In genomic region chr6:88963139-88964090, GRCh38 we compare ENCODE assay signal across 1 cellular context.
TF ChIP-seq lines count a peak whose summit lies in the region.

Gene RNGTT (minus strand): TSS chr6:88963618. CDS start chr6:88963409, 209 bp downstream.

TF ChIP-seq in HepG2, 621 proteins besides CTCF, POLR2A, EP300 and RAD21 (continued from another document and continues in another):
- TF ChIP-seq, protein P1, sequence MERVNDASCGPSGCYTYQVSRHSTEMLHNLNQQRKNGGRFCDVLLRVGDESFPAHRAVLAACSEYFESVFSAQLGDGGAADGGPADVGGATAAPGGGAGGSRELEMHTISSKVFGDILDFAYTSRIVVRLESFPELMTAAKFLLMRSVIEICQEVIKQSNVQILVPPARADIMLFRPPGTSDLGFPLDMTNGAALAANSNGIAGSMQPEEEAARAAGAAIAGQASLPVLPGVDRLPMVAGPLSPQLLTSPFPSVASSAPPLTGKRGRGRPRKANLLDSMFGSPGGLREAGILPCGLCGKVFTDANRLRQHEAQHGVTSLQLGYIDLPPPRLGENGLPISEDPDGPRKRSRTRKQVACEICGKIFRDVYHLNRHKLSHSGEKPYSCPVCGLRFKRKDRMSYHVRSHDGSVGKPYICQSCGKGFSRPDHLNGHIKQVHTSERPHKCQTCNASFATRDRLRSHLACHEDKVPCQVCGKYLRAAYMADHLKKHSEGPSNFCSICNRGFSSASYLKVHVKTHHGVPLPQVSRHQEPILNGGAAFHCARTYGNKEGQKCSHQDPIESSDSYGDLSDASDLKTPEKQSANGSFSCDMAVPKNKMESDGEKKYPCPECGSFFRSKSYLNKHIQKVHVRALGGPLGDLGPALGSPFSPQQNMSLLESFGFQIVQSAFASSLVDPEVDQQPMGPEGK (CRISPR knock-in tag; IDR thresholded peaks at IDR 0.05): 0 out of 2 replicates have a peak, but pooled peaks have one; percentile 15
- TF ChIP-seq, protein P2, sequence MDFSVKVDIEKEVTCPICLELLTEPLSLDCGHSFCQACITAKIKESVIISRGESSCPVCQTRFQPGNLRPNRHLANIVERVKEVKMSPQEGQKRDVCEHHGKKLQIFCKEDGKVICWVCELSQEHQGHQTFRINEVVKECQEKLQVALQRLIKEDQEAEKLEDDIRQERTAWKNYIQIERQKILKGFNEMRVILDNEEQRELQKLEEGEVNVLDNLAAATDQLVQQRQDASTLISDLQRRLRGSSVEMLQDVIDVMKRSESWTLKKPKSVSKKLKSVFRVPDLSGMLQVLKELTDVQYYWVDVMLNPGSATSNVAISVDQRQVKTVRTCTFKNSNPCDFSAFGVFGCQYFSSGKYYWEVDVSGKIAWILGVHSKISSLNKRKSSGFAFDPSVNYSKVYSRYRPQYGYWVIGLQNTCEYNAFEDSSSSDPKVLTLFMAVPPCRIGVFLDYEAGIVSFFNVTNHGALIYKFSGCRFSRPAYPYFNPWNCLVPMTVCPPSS (IDR thresholded peaks at IDR 0.05): no peak
- peak; percentile 71; the same call in 1 of the 2 replicates for TF ChIP-seq ZNF563 (CRISPR knock-in tag; IDR thresholded peaks at IDR 0.05)
- TF ChIP-seq ZNF33A (CRISPR knock-in tag; IDR thresholded peaks at IDR 0.05; ENCODE audit: borderline replicate concordance): 0 out of 2 replicates have a peak, but pooled peaks have one; percentile 1
- no peak for TF ChIP-seq MAFG (CRISPR knock-in tag; IDR thresholded peaks at IDR 0.05)
- no peak for TF ChIP-seq SAFB2 (CRISPR knock-in tag; IDR thresholded peaks at IDR 0.05; ENCODE audit: borderline replicate concordance, low read depth)
- TF ChIP-seq, protein P3, sequence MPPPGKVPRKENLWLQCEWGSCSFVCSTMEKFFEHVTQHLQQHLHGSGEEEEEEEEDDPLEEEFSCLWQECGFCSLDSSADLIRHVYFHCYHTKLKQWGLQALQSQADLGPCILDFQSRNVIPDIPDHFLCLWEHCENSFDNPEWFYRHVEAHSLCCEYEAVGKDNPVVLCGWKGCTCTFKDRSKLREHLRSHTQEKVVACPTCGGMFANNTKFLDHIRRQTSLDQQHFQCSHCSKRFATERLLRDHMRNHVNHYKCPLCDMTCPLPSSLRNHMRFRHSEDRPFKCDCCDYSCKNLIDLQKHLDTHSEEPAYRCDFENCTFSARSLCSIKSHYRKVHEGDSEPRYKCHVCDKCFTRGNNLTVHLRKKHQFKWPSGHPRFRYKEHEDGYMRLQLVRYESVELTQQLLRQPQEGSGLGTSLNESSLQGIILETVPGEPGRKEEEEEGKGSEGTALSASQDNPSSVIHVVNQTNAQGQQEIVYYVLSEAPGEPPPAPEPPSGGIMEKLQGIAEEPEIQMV (CRISPR knock-in tag; IDR thresholded peaks at IDR 0.05; ENCODE audit: low read depth): peak; percentile 46; the same call in 1 of the 2 replicates
- TF ChIP-seq ZNF441 (CRISPR knock-in tag; IDR thresholded peaks at IDR 0.05; ENCODE audit: borderline replicate concordance): no peak
- no peak for TF ChIP-seq GPBP1L1 (CRISPR knock-in tag; IDR thresholded peaks at IDR 0.05)
- TF ChIP-seq TP53 (CRISPR knock-in tag; conservative IDR thresholded peaks at IDR 0.05): no peak
- no peak for TF ChIP-seq JUND (CRISPR knock-in tag; IDR thresholded peaks at IDR 0.05)
- peak; percentile 53; the same call in 1 of the 2 replicates for TF ChIP-seq HDAC2 (CRISPR knock-in tag; IDR thresholded peaks at IDR 0.05)
- peak; percentile 20; the same call in 1 of the 2 replicates for TF ChIP-seq HNF4A (CRISPR knock-in tag; IDR thresholded peaks at IDR 0.05)
- no peak for TF ChIP-seq TSC22D2 (CRISPR knock-in tag; IDR thresholded peaks at IDR 0.05; ENCODE audit: borderline replicate concordance)
- TF ChIP-seq PHB2 (IDR thresholded peaks at IDR 0.05; ENCODE audit: partially characterized antibody): no peak
- TF ChIP-seq ZNF292 (CRISPR knock-in tag; IDR thresholded peaks at IDR 0.05; ENCODE audit: borderline replicate concordance, low read depth): 0 out of 2 replicates have a peak, but pooled peaks have one; percentile 47
- TF ChIP-seq UBTF (CRISPR knock-in tag; IDR thresholded peaks at IDR 0.05): peak; percentile 50; the same call in 1 of the 2 replicates
- peak; percentile 82 for TF ChIP-seq KDM5A (IDR thresholded peaks at IDR 0.05; ENCODE audit: borderline replicate concordance, low read length)
- no peak for TF ChIP-seq SMC3 (IDR thresholded peaks at IDR 0.05; ENCODE audit: low read length)
- peak; percentile 71; the same call in 1 of the 2 replicates for TF ChIP-seq ZSCAN21 (CRISPR knock-in tag; IDR thresholded peaks at IDR 0.05; ENCODE audit: borderline replicate concordance)
- no peak for TF ChIP-seq ZBTB7A (CRISPR knock-in tag; IDR thresholded peaks at IDR 0.05)
- 0 out of 2 replicates have a peak, but pooled peaks have one; percentile 71 for TF ChIP-seq ZNF749 (CRISPR knock-in tag; IDR thresholded peaks at IDR 0.05; ENCODE audit: borderline replicate concordance)
- peak; percentile 89 for TF ChIP-seq PHF20 (CRISPR knock-in tag; IDR thresholded peaks at IDR 0.05)
- no peak for TF ChIP-seq TOE1 (CRISPR knock-in tag; IDR thresholded peaks at IDR 0.05)
- no peak for TF ChIP-seq TEF (CRISPR knock-in tag; IDR thresholded peaks at IDR 0.05)
- peak; percentile 73; the same call in 1 of the 2 replicates for TF ChIP-seq ZNF816 (CRISPR knock-in tag; IDR thresholded peaks at IDR 0.05; ENCODE audit: borderline replicate concordance)
- TF ChIP-seq NCOA5 (CRISPR knock-in tag; IDR thresholded peaks at IDR 0.05): no peak
- TF ChIP-seq, protein P4, sequence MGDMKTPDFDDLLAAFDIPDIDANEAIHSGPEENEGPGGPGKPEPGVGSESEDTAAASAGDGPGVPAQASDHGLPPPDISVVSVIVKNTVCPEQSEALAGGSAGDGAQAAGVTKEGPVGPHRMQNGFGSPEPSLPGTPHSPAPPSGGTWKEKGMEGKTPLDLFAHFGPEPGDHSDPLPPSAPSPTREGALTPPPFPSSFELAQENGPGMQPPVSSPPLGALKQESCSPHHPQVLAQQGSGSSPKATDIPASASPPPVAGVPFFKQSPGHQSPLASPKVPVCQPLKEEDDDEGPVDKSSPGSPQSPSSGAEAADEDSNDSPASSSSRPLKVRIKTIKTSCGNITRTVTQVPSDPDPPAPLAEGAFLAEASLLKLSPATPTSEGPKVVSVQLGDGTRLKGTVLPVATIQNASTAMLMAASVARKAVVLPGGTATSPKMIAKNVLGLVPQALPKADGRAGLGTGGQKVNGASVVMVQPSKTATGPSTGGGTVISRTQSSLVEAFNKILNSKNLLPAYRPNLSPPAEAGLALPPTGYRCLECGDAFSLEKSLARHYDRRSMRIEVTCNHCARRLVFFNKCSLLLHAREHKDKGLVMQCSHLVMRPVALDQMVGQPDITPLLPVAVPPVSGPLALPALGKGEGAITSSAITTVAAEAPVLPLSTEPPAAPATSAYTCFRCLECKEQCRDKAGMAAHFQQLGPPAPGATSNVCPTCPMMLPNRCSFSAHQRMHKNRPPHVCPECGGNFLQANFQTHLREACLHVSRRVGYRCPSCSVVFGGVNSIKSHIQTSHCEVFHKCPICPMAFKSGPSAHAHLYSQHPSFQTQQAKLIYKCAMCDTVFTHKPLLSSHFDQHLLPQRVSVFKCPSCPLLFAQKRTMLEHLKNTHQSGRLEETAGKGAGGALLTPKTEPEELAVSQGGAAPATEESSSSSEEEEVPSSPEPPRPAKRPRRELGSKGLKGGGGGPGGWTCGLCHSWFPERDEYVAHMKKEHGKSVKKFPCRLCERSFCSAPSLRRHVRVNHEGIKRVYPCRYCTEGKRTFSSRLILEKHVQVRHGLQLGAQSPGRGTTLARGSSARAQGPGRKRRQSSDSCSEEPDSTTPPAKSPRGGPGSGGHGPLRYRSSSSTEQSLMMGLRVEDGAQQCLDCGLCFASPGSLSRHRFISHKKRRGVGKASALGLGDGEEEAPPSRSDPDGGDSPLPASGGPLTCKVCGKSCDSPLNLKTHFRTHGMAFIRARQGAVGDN (CRISPR knock-in tag; IDR thresholded peaks at IDR 0.05): peak; percentile 83
- no peak for TF ChIP-seq ZNF530 (CRISPR knock-in tag; IDR thresholded peaks at IDR 0.05; ENCODE audit: low read depth)
- TF ChIP-seq, protein P5, sequence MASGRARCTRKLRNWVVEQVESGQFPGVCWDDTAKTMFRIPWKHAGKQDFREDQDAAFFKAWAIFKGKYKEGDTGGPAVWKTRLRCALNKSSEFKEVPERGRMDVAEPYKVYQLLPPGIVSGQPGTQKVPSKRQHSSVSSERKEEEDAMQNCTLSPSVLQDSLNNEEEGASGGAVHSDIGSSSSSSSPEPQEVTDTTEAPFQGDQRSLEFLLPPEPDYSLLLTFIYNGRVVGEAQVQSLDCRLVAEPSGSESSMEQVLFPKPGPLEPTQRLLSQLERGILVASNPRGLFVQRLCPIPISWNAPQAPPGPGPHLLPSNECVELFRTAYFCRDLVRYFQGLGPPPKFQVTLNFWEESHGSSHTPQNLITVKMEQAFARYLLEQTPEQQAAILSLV (CRISPR knock-in tag; IDR thresholded peaks at IDR 0.05; ENCODE audit: borderline replicate concordance): peak; percentile 24; the same call in 1 of the 2 replicates
- TF ChIP-seq ZNF337 (CRISPR knock-in tag; IDR thresholded peaks at IDR 0.05; ENCODE audit: borderline replicate concordance, low read depth): peak; percentile 70
- no peak for TF ChIP-seq NFRKB (IDR thresholded peaks at IDR 0.05)
- TF ChIP-seq, protein P6, sequence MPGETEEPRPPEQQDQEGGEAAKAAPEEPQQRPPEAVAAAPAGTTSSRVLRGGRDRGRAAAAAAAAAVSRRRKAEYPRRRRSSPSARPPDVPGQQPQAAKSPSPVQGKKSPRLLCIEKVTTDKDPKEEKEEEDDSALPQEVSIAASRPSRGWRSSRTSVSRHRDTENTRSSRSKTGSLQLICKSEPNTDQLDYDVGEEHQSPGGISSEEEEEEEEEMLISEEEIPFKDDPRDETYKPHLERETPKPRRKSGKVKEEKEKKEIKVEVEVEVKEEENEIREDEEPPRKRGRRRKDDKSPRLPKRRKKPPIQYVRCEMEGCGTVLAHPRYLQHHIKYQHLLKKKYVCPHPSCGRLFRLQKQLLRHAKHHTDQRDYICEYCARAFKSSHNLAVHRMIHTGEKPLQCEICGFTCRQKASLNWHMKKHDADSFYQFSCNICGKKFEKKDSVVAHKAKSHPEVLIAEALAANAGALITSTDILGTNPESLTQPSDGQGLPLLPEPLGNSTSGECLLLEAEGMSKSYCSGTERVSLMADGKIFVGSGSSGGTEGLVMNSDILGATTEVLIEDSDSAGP (CRISPR knock-in tag; IDR thresholded peaks at IDR 0.05; ENCODE audit: borderline replicate concordance): peak; percentile 80; the same call in 1 of the 2 replicates
- TF ChIP-seq ZSCAN22 (CRISPR knock-in tag; IDR thresholded peaks at IDR 0.05): no peak
- TF ChIP-seq HNRNPLL (IDR thresholded peaks at IDR 0.05; ENCODE audit: low read depth, low read length, poor library complexity, severe bottlenecking): peak; percentile 82
- no peak for TF ChIP-seq RAD51 (IDR thresholded peaks at IDR 0.05; ENCODE audit: borderline replicate concordance)
- peak; percentile 89 for TF ChIP-seq SALL1 (CRISPR knock-in tag; IDR thresholded peaks at IDR 0.05)
- TF ChIP-seq ZNF430 (CRISPR knock-in tag; IDR thresholded peaks at IDR 0.05): peak; percentile 90; the same call in 1 of the 2 replicates
- TF ChIP-seq, protein P7, sequence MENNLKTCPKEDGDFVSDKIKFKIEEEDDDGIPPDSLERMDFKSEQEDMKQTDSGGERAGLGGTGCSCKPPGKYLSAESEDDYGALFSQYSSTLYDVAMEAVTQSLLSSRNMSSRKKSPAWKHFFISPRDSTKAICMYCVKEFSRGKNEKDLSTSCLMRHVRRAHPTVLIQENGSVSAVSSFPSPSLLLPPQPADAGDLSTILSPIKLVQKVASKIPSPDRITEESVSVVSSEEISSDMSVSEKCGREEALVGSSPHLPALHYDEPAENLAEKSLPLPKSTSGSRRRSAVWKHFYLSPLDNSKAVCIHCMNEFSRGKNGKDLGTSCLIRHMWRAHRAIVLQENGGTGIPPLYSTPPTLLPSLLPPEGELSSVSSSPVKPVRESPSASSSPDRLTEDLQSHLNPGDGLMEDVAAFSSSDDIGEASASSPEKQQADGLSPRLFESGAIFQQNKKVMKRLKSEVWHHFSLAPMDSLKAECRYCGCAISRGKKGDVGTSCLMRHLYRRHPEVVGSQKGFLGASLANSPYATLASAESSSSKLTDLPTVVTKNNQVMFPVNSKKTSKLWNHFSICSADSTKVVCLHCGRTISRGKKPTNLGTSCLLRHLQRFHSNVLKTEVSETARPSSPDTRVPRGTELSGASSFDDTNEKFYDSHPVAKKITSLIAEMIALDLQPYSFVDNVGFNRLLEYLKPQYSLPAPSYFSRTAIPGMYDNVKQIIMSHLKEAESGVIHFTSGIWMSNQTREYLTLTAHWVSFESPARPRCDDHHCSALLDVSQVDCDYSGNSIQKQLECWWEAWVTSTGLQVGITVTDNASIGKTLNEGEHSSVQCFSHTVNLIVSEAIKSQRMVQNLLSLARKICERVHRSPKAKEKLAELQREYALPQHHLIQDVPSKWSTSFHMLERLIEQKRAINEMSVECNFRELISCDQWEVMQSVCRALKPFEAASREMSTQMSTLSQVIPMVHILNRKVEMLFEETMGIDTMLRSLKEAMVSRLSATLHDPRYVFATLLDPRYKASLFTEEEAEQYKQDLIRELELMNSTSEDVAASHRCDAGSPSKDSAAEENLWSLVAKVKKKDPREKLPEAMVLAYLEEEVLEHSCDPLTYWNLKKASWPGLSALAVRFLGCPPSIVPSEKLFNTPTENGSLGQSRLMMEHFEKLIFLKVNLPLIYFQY (CRISPR knock-in tag; IDR thresholded peaks at IDR 0.05; ENCODE audit: borderline replicate concordance): 0 out of 2 replicates have a peak, but pooled peaks have one; percentile 31
- TF ChIP-seq CHD4 (IDR thresholded peaks at IDR 0.05; ENCODE audit: borderline replicate concordance, low read length): no peak
